ENCODE assay signal across 14 cellular contexts in genomic region chr2:174121178-174121577, GRCh38.
DNase-seq lines count a peak whose midpoint lies in the region; ATAC-seq lines count a peak whose summit lies in the region.
"Had no signal": no experiment of that assay in that cellular context is flagged by ENCODE, and none has a peak within 500 bp of the region (broad histone marks: within the 10 kb centered on the region; RNA-seq: fewer than 3 reads in every experiment).

No MANE protein-coding gene starts in this region.

- H3K4ac ChIP-seq in mesenchymal stem cell (ENCODE audit: low read depth in 1 of 2, low read length in 2 of 2): no peak overlapping the region

- peaks cover 2% of the 10 kb centered on the region for H3K4me1 ChIP-seq in mesenchymal stem cell (ENCODE audit: control insufficient read depth, insufficient read depth, low read depth, low read length)
- H3K4me1 ChIP-seq: HAP-1 had no signal

- no peak for ATAC-seq in HG03439 (IDR thresholded peaks at IDR 0.05; ENCODE audit: unreplicated experiment)

- H3K18ac ChIP-seq in mesenchymal stem cell (ENCODE audit: low read depth in 1 of 2, low read length in 2 of 2): no peak overlapping the region

- no peak overlapping the region for H2AFZ ChIP-seq in mesenchymal stem cell (ENCODE audit: low read depth, low read length)

- in situ Hi-C loops in SK-MEL-5 (cut with HindIII; ENCODE audit: low pct_unique_long_range_greater_than_20kb, low sequenced_read_pairs): no loop called here

- peaks cover 5% of the 10 kb centered on the region for H3K79me1 ChIP-seq in mesenchymal stem cell (replicated peaks; ENCODE audit: low read length, poor library complexity, severe bottlenecking)

- no peak overlapping the region for H2BK5ac ChIP-seq in mesenchymal stem cell (ENCODE audit: low read depth, low read length, poor library complexity, severe bottlenecking)

- no peaks in the 10 kb centered on the region for H3K27me3 ChIP-seq in mesenchymal stem cell (ENCODE audit: control insufficient read depth in 1 of 2, insufficient read depth in 1 of 2, low read length in 2 of 2)
- H3K27me3 ChIP-seq: SJSA1 had no signal

- H3K23ac ChIP-seq in mesenchymal stem cell (ENCODE audit: low read length in 2 of 2): no peak overlapping the region

- no peaks in the 10 kb centered on the region for H3K36me3 ChIP-seq in mesenchymal stem cell (ENCODE audit: control insufficient read depth in 1 of 2, insufficient read depth in 2 of 2, low read depth in 1 of 2, low read length in 2 of 2)
- H3K36me3 ChIP-seq: HAP-1, SJSA1 had no signal

- H3K4me2 ChIP-seq in mesenchymal stem cell (ENCODE audit: low read length, poor library complexity, severe bottlenecking): no peak overlapping the region

- H2BK15ac ChIP-seq in mesenchymal stem cell (ENCODE audit: low read depth, poor library complexity, severe bottlenecking): no peak overlapping the region

- H3K14ac ChIP-seq in mesenchymal stem cell (ENCODE audit: low read length in 2 of 2): no peak overlapping the region

- no peak overlapping the region for H2BK120ac ChIP-seq in mesenchymal stem cell (ENCODE audit: low read depth, low read length)

- no peak overlapping the region for H2BK12ac ChIP-seq in mesenchymal stem cell (ENCODE audit: low read length in 2 of 2)

- H2AK5ac ChIP-seq in mesenchymal stem cell (ENCODE audit: low read length, severe bottlenecking): no peak overlapping the region

- no peaks in the 10 kb centered on the region for H3K9me3 ChIP-seq in mesenchymal stem cell (ENCODE audit: control insufficient read depth, low read length)
- H3K9me3 ChIP-seq: HAP-1, SJSA1 had no signal

- no peak overlapping the region for H4K8ac ChIP-seq in mesenchymal stem cell (ENCODE audit: low read length)

- peak overlapping the region; percentile 1 for H3K27ac ChIP-seq in mesenchymal stem cell (ENCODE audit: low read length, poor library complexity, severe bottlenecking)
- H3K27ac ChIP-seq: SJSA1 had no signal

- DNase-seq in GM04504 (ENCODE audit: low read depth) (peak; percentile 55), NCI-H1105 (lab: John Stamatoyannopoulos, UW) (peak; percentile 78), SK-MEL-5 (ENCODE audit: low read depth, low spot score) (peak; percentile 24), mesenchymal stem cell (no peak), NCI-H2107 (lab: John Stamatoyannopoulos, UW) (no peak), NCI-H1092 treated with DMSO at 0.1 percent for 48 hours (lab: John Stamatoyannopoulos, UW) (no peak), NCI-H2029 treated with DMSO at 0.1 percent for 48 hours (lab: John Stamatoyannopoulos, UW) (no peak)
- DNase-seq: activated CD4-positive, alpha-beta T cell treated with anti-CD3 and anti-CD28 coated beads for 1 hour; retina; stimulated activated CD4-positive, alpha-beta T cell treated with anti-CD3 and anti-CD28 coated beads, Interleukin-15, amount 100 ng/mL, for 24 hours; T1000 had no signal

- no peak overlapping the region for H4K91ac ChIP-seq in mesenchymal stem cell (ENCODE audit: low read length)

- H3K4me3 ChIP-seq in mesenchymal stem cell (ENCODE audit: insufficient read depth in 1 of 2, low read depth in 1 of 2, low read length in 2 of 2): no peak overlapping the region
- H3K4me3 ChIP-seq: HAP-1, SJSA1 had no signal

- 80% methylated on average over 1 of the region's 2 CpGs for WGBS in mesenchymal stem cell

- no peak overlapping the region for H3K9ac ChIP-seq in mesenchymal stem cell (ENCODE audit: low read length)

Comparison
In these comparisons a context has a peak if more than half of its experiments do, and no peak if none do; other contexts are left out.
1. DNase-seq: peak in GM04504 (single experiment), NCI-H1105 (single experiment) and SK-MEL-5 (single experiment); none in mesenchymal stem cell (single experiment), NCI-H2107 (single experiment), NCI-H1092 treated with DMSO at 0.1 percent for 48 hours (single experiment) and NCI-H2029 treated with DMSO at 0.1 percent for 48 hours (single experiment).